1 cellular context compared by ENCODE assay signal in the genomic region with DNA sequence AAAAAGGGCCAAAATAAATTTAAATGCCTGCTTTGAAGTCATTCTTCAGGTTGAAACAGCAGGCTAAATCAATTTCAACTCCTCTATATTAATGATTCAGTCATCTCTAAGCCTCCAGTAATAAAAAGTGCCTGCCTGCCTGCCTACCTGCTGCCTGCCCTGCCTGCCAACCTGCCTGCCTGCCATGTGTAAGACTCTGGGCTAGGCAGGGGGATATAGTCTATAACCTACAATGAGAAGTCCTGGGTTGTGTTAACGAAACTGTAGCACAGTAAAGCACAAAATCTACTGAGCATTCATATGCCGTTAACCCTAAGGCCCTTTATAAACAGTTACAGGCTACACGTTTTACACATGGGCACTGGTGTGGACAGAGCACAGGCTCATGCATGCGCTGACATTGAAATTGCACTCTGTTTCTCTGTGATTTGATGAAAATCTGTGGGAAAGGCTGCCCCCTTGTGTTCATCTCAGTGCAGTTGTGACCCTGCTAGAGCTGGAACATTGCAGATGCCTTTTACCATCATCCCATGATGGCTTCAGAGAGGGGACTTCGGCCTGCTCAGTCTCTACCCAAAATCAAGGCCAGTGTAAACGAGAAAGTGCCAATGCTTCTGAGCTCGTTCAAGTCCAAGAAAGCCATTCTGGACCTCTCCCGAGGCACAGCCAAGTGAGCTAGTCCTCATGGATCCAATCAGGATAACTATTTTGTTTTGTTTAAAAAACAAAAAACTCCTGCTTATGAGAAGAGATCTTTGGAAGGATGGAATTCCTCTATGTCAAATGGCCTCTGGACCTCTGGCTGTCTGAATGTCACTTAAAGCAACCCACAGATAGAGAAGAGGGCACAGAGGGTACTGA.
TF ChIP-seq lines count a peak whose summit lies in the region.

No MANE protein-coding gene starts in this region.

TF ChIP-seq in GM23338, 12 proteins besides CTCF, POLR2A, EP300 and RAD21 (continued from another document):
- TF ChIP-seq, protein P1, sequence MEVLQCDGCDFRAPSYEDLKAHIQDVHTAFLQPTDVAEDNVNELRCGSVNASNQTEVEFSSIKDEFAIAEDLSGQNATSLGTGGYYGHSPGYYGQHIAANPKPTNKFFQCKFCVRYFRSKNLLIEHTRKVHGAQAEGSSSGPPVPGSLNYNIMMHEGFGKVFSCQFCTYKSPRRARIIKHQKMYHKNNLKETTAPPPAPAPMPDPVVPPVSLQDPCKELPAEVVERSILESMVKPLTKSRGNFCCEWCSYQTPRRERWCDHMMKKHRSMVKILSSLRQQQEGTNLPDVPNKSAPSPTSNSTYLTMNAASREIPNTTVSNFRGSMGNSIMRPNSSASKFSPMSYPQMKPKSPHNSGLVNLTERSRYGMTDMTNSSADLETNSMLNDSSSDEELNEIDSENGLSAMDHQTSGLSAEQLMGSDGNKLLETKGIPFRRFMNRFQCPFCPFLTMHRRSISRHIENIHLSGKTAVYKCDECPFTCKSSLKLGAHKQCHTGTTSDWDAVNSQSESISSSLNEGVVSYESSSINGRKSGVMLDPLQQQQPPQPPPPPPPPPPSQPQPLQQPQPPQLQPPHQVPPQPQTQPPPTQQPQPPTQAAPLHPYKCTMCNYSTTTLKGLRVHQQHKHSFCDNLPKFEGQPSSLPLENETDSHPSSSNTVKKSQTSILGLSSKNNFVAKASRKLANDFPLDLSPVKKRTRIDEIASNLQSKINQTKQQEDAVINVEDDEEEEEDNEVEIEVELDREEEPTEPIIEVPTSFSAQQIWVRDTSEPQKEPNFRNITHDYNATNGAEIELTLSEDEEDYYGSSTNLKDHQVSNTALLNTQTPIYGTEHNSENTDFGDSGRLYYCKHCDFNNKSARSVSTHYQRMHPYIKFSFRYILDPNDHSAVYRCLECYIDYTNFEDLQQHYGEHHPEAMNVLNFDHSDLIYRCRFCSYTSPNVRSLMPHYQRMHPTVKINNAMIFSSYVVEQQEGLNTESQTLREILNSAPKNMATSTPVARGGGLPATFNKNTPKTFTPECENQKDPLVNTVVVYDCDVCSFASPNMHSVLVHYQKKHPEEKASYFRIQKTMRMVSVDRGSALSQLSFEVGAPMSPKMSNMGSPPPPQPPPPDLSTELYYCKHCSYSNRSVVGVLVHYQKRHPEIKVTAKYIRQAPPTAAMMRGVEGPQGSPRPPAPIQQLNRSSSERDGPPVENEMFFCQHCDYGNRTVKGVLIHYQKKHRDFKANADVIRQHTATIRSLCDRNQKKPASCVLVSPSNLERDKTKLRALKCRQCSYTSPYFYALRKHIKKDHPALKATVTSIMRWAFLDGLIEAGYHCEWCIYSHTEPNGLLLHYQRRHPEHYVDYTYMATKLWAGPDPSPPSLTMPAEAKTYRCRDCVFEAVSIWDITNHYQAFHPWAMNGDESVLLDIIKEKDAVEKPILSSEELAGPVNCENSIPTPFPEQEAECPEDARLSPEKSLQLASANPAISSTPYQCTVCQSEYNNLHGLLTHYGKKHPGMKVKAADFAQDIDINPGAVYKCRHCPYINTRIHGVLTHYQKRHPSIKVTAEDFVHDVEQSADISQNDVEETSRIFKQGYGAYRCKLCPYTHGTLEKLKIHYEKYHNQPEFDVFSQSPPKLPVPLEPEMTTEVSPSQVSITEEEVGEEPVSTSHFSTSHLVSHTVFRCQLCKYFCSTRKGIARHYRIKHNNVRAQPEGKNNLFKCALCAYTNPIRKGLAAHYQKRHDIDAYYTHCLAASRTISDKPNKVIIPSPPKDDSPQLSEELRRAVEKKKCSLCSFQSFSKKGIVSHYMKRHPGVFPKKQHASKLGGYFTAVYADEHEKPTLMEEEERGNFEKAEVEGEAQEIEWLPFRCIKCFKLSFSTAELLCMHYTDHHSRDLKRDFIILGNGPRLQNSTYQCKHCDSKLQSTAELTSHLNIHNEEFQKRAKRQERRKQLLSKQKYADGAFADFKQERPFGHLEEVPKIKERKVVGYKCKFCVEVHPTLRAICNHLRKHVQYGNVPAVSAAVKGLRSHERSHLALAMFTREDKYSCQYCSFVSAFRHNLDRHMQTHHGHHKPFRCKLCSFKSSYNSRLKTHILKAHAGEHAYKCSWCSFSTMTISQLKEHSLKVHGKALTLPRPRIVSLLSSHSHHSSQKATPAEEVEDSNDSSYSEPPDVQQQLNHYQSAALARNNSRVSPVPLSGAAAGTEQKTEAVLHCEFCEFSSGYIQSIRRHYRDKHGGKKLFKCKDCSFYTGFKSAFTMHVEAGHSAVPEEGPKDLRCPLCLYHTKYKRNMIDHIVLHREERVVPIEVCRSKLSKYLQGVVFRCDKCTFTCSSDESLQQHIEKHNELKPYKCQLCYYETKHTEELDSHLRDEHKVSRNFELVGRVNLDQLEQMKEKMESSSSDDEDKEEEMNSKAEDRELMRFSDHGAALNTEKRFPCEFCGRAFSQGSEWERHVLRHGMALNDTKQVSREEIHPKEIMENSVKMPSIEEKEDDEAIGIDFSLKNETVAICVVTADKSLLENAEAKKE (CRISPR knock-in tag; IDR thresholded peaks at IDR 0.05), result no peak
- no peak for TF ChIP-seq STAT1 (IDR thresholded peaks at IDR 0.05; ENCODE audit: unreplicated experiment)
- TF ChIP-seq ZNF331 (CRISPR knock-in tag; IDR thresholded peaks at IDR 0.05; ENCODE audit: low read depth), result no peak
- TF ChIP-seq CREB1 (CRISPR knock-in tag; IDR thresholded peaks at IDR 0.05; ENCODE audit: low read depth), result no peak
- no peak for TF ChIP-seq EZH2 (IDR thresholded peaks at IDR 0.05; ENCODE audit: low read depth, unreplicated experiment)
- TF ChIP-seq, protein P2, sequence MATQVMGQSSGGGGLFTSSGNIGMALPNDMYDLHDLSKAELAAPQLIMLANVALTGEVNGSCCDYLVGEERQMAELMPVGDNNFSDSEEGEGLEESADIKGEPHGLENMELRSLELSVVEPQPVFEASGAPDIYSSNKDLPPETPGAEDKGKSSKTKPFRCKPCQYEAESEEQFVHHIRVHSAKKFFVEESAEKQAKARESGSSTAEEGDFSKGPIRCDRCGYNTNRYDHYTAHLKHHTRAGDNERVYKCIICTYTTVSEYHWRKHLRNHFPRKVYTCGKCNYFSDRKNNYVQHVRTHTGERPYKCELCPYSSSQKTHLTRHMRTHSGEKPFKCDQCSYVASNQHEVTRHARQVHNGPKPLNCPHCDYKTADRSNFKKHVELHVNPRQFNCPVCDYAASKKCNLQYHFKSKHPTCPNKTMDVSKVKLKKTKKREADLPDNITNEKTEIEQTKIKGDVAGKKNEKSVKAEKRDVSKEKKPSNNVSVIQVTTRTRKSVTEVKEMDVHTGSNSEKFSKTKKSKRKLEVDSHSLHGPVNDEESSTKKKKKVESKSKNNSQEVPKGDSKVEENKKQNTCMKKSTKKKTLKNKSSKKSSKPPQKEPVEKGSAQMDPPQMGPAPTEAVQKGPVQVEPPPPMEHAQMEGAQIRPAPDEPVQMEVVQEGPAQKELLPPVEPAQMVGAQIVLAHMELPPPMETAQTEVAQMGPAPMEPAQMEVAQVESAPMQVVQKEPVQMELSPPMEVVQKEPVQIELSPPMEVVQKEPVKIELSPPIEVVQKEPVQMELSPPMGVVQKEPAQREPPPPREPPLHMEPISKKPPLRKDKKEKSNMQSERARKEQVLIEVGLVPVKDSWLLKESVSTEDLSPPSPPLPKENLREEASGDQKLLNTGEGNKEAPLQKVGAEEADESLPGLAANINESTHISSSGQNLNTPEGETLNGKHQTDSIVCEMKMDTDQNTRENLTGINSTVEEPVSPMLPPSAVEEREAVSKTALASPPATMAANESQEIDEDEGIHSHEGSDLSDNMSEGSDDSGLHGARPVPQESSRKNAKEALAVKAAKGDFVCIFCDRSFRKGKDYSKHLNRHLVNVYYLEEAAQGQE (IDR thresholded peaks at IDR 0.05; ENCODE audit: unreplicated experiment), result no peak
- TF ChIP-seq, protein P3, sequence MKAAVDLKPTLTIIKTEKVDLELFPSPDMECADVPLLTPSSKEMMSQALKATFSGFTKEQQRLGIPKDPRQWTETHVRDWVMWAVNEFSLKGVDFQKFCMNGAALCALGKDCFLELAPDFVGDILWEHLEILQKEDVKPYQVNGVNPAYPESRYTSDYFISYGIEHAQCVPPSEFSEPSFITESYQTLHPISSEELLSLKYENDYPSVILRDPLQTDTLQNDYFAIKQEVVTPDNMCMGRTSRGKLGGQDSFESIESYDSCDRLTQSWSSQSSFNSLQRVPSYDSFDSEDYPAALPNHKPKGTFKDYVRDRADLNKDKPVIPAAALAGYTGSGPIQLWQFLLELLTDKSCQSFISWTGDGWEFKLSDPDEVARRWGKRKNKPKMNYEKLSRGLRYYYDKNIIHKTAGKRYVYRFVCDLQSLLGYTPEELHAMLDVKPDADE (IDR thresholded peaks at IDR 0.05), result no peak
- no peak for TF ChIP-seq JUNB (IDR thresholded peaks at IDR 0.05; ENCODE audit: unreplicated experiment)
